22 cellular contexts compared by ENCODE assay signal in genomic region chr15:74982183-74982582, GRCh38. TPM values are rescaled to one million over a fixed set of nuclear protein-coding genes. Genes with fewer than 3 reads are reported as not detected.
DNase-seq lines count a peak whose midpoint lies in the region; ATAC-seq, FAIRE-seq and TF ChIP-seq lines count a peak whose summit lies in the region.
"Had no signal": no experiment of that assay in that cellular context is flagged by ENCODE, and none has a peak within 500 bp of the region (broad histone marks: within the 10 kb centered on the region; RNA-seq: fewer than 3 reads in every experiment).

No MANE protein-coding gene starts in this region.

- no peak overlapping the region for H3K9ac ChIP-seq in H1 (replicated peaks in 1 of 4; ENCODE audit: extremely low read depth in 1 of 4, low read depth in 3 of 4, low read length in 3 of 4)
- H3K9ac ChIP-seq: GM23248 had no signal

- H3K4me3 ChIP-seq in NB4 (ENCODE audit: low read depth, low read length) (no peak overlapping the region), H1 (ENCODE audit: extremely low read depth in 1 of 4, insufficient read depth in 2 of 4, low read depth in 3 of 4, low read length in 4 of 4) (no peak overlapping the region), upper lobe of right lung (no peak overlapping the region)
- H3K4me3 ChIP-seq: GM23248, SK-N-MC had no signal

- no peak overlapping the region for H2BK120ac ChIP-seq in H1 (replicated peaks; ENCODE audit: low read depth, low read length)

- H3K23ac ChIP-seq in H1 (ENCODE audit: insufficient read length), result no peak overlapping the region

- no peak overlapping the region for H3K56ac ChIP-seq in H1 (replicated peaks; ENCODE audit: insufficient read length, low read depth, low read length)

- peaks cover 0 to 4% (median 1%) of the 10 kb centered on the region in 4 experiments; a peak in 3 of 7 replicates for H3K4me1 ChIP-seq in H1 (replicated peaks in 1 of 4; ENCODE audit: control insufficient read depth in 3 of 4, insufficient read depth in 4 of 4, low read length in 3 of 4)
- H3K4me1 ChIP-seq in upper lobe of right lung, result no peaks in the 10 kb centered on the region

- H3K27me3 ChIP-seq in H1 (replicated peaks in 1 of 4; ENCODE audit: control insufficient read depth in 3 of 4, extremely low read depth in 1 of 4, insufficient read depth in 3 of 4, low read length in 3 of 4), result no peaks in the 10 kb centered on the region
- no peaks in the 10 kb centered on the region for H3K27me3 ChIP-seq in upper lobe of right lung

- no peaks in the 10 kb centered on the region; the same call in 1 of the 2 replicates for H3K23me2 ChIP-seq in H1 (ENCODE audit: low read depth, low read length)

- intact Hi-C loops in upper lobe of right lung (cut with DNase I), result no loop called here

- no peaks in the 10 kb centered on the region for H3K9me3 Mint-ChIP-seq in activated naive CD8-positive, alpha-beta T cell treated with anti-CD3 and anti-CD28 coated beads for 36 hours
- H3K9me3 Mint-ChIP-seq in activated naive CD8-positive, alpha-beta T cell treated with anti-CD3 and anti-CD28 coated beads, Interleukin-2, amount 50 U/mL, for 24 hours, result no peaks in the 10 kb centered on the region

- H2BK15ac ChIP-seq in H1 (ENCODE audit: low read length), result 0 out of 2 replicates have a peak overlapping the region, but pooled peaks have one; percentile 18

- DNase-seq in activated naive CD8-positive, alpha-beta T cell treated with anti-CD3 and anti-CD28 coated beads for 36 hours, result no peak
- DNase-seq in activated naive CD8-positive, alpha-beta T cell treated with anti-CD3 and anti-CD28 coated beads, Interleukin-2, amount 50 U/mL, for 24 hours, result no peak
- DNase-seq in NB4 (ENCODE audit: low read depth) (peak; percentile 79), H1 (ENCODE audit: low read depth in 1 of 2, low spot score in 2 of 2) (no peak), upper lobe of right lung (no peak), iPS-NIHi11 (ENCODE audit: low spot score) (no peak), NCI-H510A treated with DMSO at 0.1 percent for 48 hours (lab: John Stamatoyannopoulos, UW) (no peak)
- DNase-seq: GM23248; Karpas-422; NCI-H1105; NCI-H2029 treated with DMSO at 0.1 percent for 48 hours; NCI-H226; NCI-H524; NCI-H774; NK-92 treated with Interleukin-12 subunit alpha and Interleukin-12 subunit beta, amount 100 ng/mL, for 24 hours; Right ventricle myocardium superior; SW 1271 had no signal

- no peak overlapping the region for H3K18ac ChIP-seq in H1 (ENCODE audit: extremely low read depth, low read length)

- H3K14ac ChIP-seq in H1 (ENCODE audit: insufficient read length), result no peak overlapping the region

- POLR2A ChIA-PET in H1 (lab: Charles Lee; ENCODE audit: partially characterized antibody), result interaction anchor here (2.3 kb wide), 1 partner anchor 13 kb away, joined by 6 read pairs; the partner anchor contains the start of gene SCAMP5

- no peak overlapping the region for H2AFZ ChIP-seq in H1 (ENCODE audit: low read length)
- H2AFZ ChIP-seq: GM23248 had no signal

- 97% methylated on average over 5 of the region's 5 CpGs; no CpG with 5 or more reads in 1 of the 2 experiments for WGBS in H1 (ENCODE audit: extremely low coverage in 1 of 2, insufficient coverage in 1 of 2, insufficient read length in 1 of 2, insufficient replicate concordance in 2 of 2, low coverage in 1 of 2, low lambda C conversion rate in 2 of 2, missing lambda C conversion rate in 1 of 2), 2 experiments

- H3K4me3 Mint-ChIP-seq in activated naive CD8-positive, alpha-beta T cell treated with anti-CD3 and anti-CD28 coated beads for 36 hours, result no peak overlapping the region
- H3K4me3 Mint-ChIP-seq in activated naive CD8-positive, alpha-beta T cell treated with anti-CD3 and anti-CD28 coated beads, Interleukin-2, amount 50 U/mL, for 24 hours, result no peak overlapping the region

- no peak for TF ChIP-seq EP300 in H1 (IDR thresholded peaks at IDR 0.05; ENCODE audit: borderline replicate concordance in 1 of 2, low read depth in 2 of 2, low read length in 2 of 2)

- H3K27ac ChIP-seq in H1 (ENCODE audit: low read depth, low read length) (no peak overlapping the region), upper lobe of right lung (no peak overlapping the region)
- H3K27ac ChIP-seq: C4-2B, GM23248, SK-N-MC had no signal

- peaks cover 20% of the 10 kb centered on the region for H3K27me3 Mint-ChIP-seq in activated naive CD8-positive, alpha-beta T cell treated with anti-CD3 and anti-CD28 coated beads for 36 hours
- H3K27me3 Mint-ChIP-seq in activated naive CD8-positive, alpha-beta T cell treated with anti-CD3 and anti-CD28 coated beads, Interleukin-2, amount 50 U/mL, for 24 hours, result peaks cover 29% of the 10 kb centered on the region

- H4K20me1 ChIP-seq in H1 (replicated peaks in 1 of 2; ENCODE audit: control insufficient read depth in 1 of 2, insufficient read depth in 2 of 2, low read length in 2 of 2), result no peaks in the 10 kb centered on the region

- H3K79me2 ChIP-seq in H1 (ENCODE audit: control insufficient read depth in 1 of 2, insufficient read depth in 2 of 2, low read length in 2 of 2), result no peaks in the 10 kb centered on the region

- H4K5ac ChIP-seq in H1 (ENCODE audit: insufficient read length, low read depth, low read length), result no peak overlapping the region

- TF ChIP-seq CTCF in NB4 (IDR thresholded peaks at IDR 0.05; ENCODE audit: low read depth, low read length) (no peak), H1 (IDR thresholded peaks at IDR 0.05; ENCODE audit: control extremely low read depth in 1 of 3, insufficient read depth in 1 of 3, low read depth in 1 of 3, low read length in 3 of 3) (no peak), upper lobe of right lung (IDR thresholded peaks at IDR 0.05) (no peak)

- H3K36me3 ChIP-seq in H1 (ENCODE audit: control insufficient read depth in 2 of 4, insufficient read depth in 4 of 4, low read length in 3 of 4), result no peaks in the 10 kb centered on the region
- H3K36me3 ChIP-seq in upper lobe of right lung, result no peaks in the 10 kb centered on the region

- no peak overlapping the region for H3K4me2 ChIP-seq in H1 (ENCODE audit: insufficient read depth in 1 of 2, low read depth in 2 of 2, low read length in 2 of 2)

- H3K79me1 ChIP-seq in H1 (ENCODE audit: low read depth, low read length), result no peaks in the 10 kb centered on the region

- no peaks in the 10 kb centered on the region for H3K9me3 ChIP-seq in H1 (ENCODE audit: insufficient read depth in 2 of 2, low read depth in 1 of 2, low read length in 1 of 2)
- H3K9me3 ChIP-seq in upper lobe of right lung, result no peaks in the 10 kb centered on the region

- no peaks in the 10 kb centered on the region for H3K36me3 Mint-ChIP-seq in activated naive CD8-positive, alpha-beta T cell treated with anti-CD3 and anti-CD28 coated beads for 36 hours
- no peaks in the 10 kb centered on the region for H3K36me3 Mint-ChIP-seq in activated naive CD8-positive, alpha-beta T cell treated with anti-CD3 and anti-CD28 coated beads, Interleukin-2, amount 50 U/mL, for 24 hours (ENCODE audit: low read depth)

- no peak for TF ChIP-seq RAD21 in H1 (IDR thresholded peaks at IDR 0.05 in 1 of 2, conservative IDR thresholded peaks at IDR 0.05 in 1 of 2; ENCODE audit: low read depth in 2 of 2, low read length in 2 of 2)

- TF ChIP-seq POLR2A in NB4 (IDR thresholded peaks at IDR 0.05; ENCODE audit: extremely low read depth, insufficient read length) (no peak), H1 (IDR thresholded peaks at IDR 0.05; ENCODE audit: control extremely low read depth in 1 of 2, low read depth in 2 of 2, low read length in 2 of 2) (no peak)

- H2AK5ac ChIP-seq in H1 (ENCODE audit: low read depth, low read length), result no peak overlapping the region

- peak overlapping the region; percentile 32 for H3K27ac Mint-ChIP-seq in activated naive CD8-positive, alpha-beta T cell treated with anti-CD3 and anti-CD28 coated beads for 36 hours
- H3K27ac Mint-ChIP-seq in activated naive CD8-positive, alpha-beta T cell treated with anti-CD3 and anti-CD28 coated beads, Interleukin-2, amount 50 U/mL, for 24 hours, result no peak overlapping the region

- no peak overlapping the region for H2BK5ac ChIP-seq in H1 (ENCODE audit: low read depth, low read length)

- H4K91ac ChIP-seq in H1 (replicated peaks; ENCODE audit: insufficient read length, low read length), result no peak overlapping the region

- no peak overlapping the region for H2BK12ac ChIP-seq in H1 (ENCODE audit: low read depth, low read length)

- no peak for FAIRE-seq in H1 (lab: Jason Lieb, UNC)
- FAIRE-seq: A204.1, G401.6, GM12892 had no signal

- H4K8ac ChIP-seq in H1 (ENCODE audit: extremely low read depth, insufficient read depth, low read length), result no peak overlapping the region

- CTCF ChIA-PET in H1 (lab: Charles Lee; ENCODE audit: partially characterized antibody), result no interaction called here

- H2BK20ac ChIP-seq in H1 (ENCODE audit: low read length), result no peak overlapping the region

- no peak for ATAC-seq in activated naive CD8-positive, alpha-beta T cell treated with anti-CD3 and anti-CD28 coated beads, Interleukin-2, amount 50 U/mL, for 24 hours
- peak; percentile 46 for ATAC-seq in upper lobe of right lung

- no peak overlapping the region for H3K4ac ChIP-seq in H1 (replicated peaks; ENCODE audit: insufficient read length, low read depth, low read length)

- H3K4me1 Mint-ChIP-seq in activated naive CD8-positive, alpha-beta T cell treated with anti-CD3 and anti-CD28 coated beads for 36 hours, result peaks cover 22% of the 10 kb centered on the region
- peaks cover 40% of the 10 kb centered on the region for H3K4me1 Mint-ChIP-seq in activated naive CD8-positive, alpha-beta T cell treated with anti-CD3 and anti-CD28 coated beads, Interleukin-2, amount 50 U/mL, for 24 hours

RNA-seq across cellular contexts. Expression of gene SCAMP5, which starts 13.2 kb away (rescaled TPM):
- total RNA-seq in activated naive CD8-positive, alpha-beta T cell treated with anti-CD3 and anti-CD28 coated beads for 36 hours, result under 1 TPM; 0.44 to 0.58 TPM
- total RNA-seq in H1 (2021; fragmentation: NEBNext Ultra II Directional; extraction: Animal tissue kit (Norgen Biotek cat#: 25700)), result 51.8 and 55.4 TPM in 2 replicates
- polyA plus RNA-seq in H1 (2011; rRNA removed), result 94.7 and 96.4 TPM in 2 replicates
- 67.2 TPM for polyA plus RNA-seq in H1 (2011; cell fraction: cytosol; rRNA removed)
- polyA plus RNA-seq in H1 (2011; cell fraction: nucleus; rRNA removed), result 80.9 TPM
- 45.3 to 68.0 TPM (median 54.9 TPM) in 4 replicates for polyA plus RNA-seq in H1 (2012, experiment 1 of 2)
- 63.6 TPM for polyA plus RNA-seq in H1 (2012, experiment 2 of 2)
- 44.6 TPM for polyA plus RNA-seq in H1 (2013, experiment 1 of 2)
- polyA plus RNA-seq in H1 (2013, experiment 2 of 2), result 46.5 TPM
- 90.2 and 116 TPM in 2 replicates for polyA minus RNA-seq in H1 (2011; rRNA and poly(A)+ RNA removed)
- polyA minus RNA-seq in H1 (2011; cell fraction: cytosol; rRNA and poly(A)+ RNA removed), result 36.7 TPM
- polyA minus RNA-seq in H1 (2011; cell fraction: nucleus; rRNA and poly(A)+ RNA removed), result 38.4 TPM
- 2.6 TPM for total RNA-seq in upper lobe of right lung

RNA-seq across cellular contexts. Expression of gene RPP25, which starts 25.6 kb away (rescaled TPM):
- 1 to 10 TPM; 9.4 to 10.0 TPM for total RNA-seq in activated naive CD8-positive, alpha-beta T cell treated with anti-CD3 and anti-CD28 coated beads for 36 hours
- total RNA-seq in H1 (2021; fragmentation: NEBNext Ultra II Directional; extraction: Animal tissue kit (Norgen Biotek cat#: 25700)), result 19.4 and 19.8 TPM in 2 replicates
- polyA plus RNA-seq in H1 (2011; rRNA removed), result 17.4 and 20.0 TPM in 2 replicates
- 13.5 TPM for polyA plus RNA-seq in H1 (2011; cell fraction: cytosol; rRNA removed)
- 11.8 TPM for polyA plus RNA-seq in H1 (2011; cell fraction: nucleus; rRNA removed)
- polyA plus RNA-seq in H1 (2012, experiment 1 of 2), result 12.7 to 16.2 TPM (median 14.6 TPM) in 4 replicates
- polyA plus RNA-seq in H1 (2012, experiment 2 of 2), result 16.3 TPM
- polyA plus RNA-seq in H1 (2013, experiment 1 of 2), result 18.6 TPM
- 18.2 TPM for polyA plus RNA-seq in H1 (2013, experiment 2 of 2)
- polyA minus RNA-seq in H1 (2011; rRNA and poly(A)+ RNA removed), result 5.3 and 5.4 TPM in 2 replicates
- polyA minus RNA-seq in H1 (2011; cell fraction: cytosol; rRNA and poly(A)+ RNA removed), result 7.6 TPM
- polyA minus RNA-seq in H1 (2011; cell fraction: nucleus; rRNA and poly(A)+ RNA removed), result 9.9 TPM
- 20.2 TPM for total RNA-seq in upper lobe of right lung

RNA-seq across cellular contexts. Expression of gene PPCDC, which starts 41.2 kb away (rescaled TPM):
- total RNA-seq in activated naive CD8-positive, alpha-beta T cell treated with anti-CD3 and anti-CD28 coated beads for 36 hours, result 10 to 100 TPM; 29.4 to 33.7 TPM
- total RNA-seq in H1 (2021; fragmentation: NEBNext Ultra II Directional; extraction: Animal tissue kit (Norgen Biotek cat#: 25700)), result 11.3 and 14.7 TPM in 2 replicates
- 29.7 and 46.7 TPM in 2 replicates for polyA plus RNA-seq in H1 (2011; rRNA removed)
- 40.7 TPM for polyA plus RNA-seq in H1 (2011; cell fraction: cytosol; rRNA removed)
- polyA plus RNA-seq in H1 (2011; cell fraction: nucleus; rRNA removed), result 38.6 TPM
- polyA plus RNA-seq in H1 (2012, experiment 1 of 2), result 11.5 to 22.8 TPM (median 19.2 TPM) in 4 replicates
- polyA plus RNA-seq in H1 (2012, experiment 2 of 2), result 20.5 TPM
- 13.7 TPM for polyA plus RNA-seq in H1 (2013, experiment 1 of 2)
- polyA plus RNA-seq in H1 (2013, experiment 2 of 2), result 12.7 TPM
- polyA minus RNA-seq in H1 (2011; rRNA and poly(A)+ RNA removed), result 17.0 and 18.1 TPM in 2 replicates
- polyA minus RNA-seq in H1 (2011; cell fraction: cytosol; rRNA and poly(A)+ RNA removed), result 10.7 TPM
- 18.8 TPM for polyA minus RNA-seq in H1 (2011; cell fraction: nucleus; rRNA and poly(A)+ RNA removed)
- total RNA-seq in upper lobe of right lung, result 13.1 TPM

RNA-seq across cellular contexts. Expression of gene COX5A, which starts 44.3 kb away (rescaled TPM):
- total RNA-seq in activated naive CD8-positive, alpha-beta T cell treated with anti-CD3 and anti-CD28 coated beads for 36 hours, result 100 to 1,000 TPM; 352 to 363 TPM
- 367 and 373 TPM in 2 replicates for total RNA-seq in H1 (2021; fragmentation: NEBNext Ultra II Directional; extraction: Animal tissue kit (Norgen Biotek cat#: 25700))
- polyA plus RNA-seq in H1 (2011; rRNA removed), result 228 and 270 TPM in 2 replicates
- 199 TPM for polyA plus RNA-seq in H1 (2011; cell fraction: cytosol; rRNA removed)
- 180 TPM for polyA plus RNA-seq in H1 (2011; cell fraction: nucleus; rRNA removed)
- polyA plus RNA-seq in H1 (2012, experiment 1 of 2), result 450 to 541 TPM (median 483 TPM) in 4 replicates
- polyA plus RNA-seq in H1 (2012, experiment 2 of 2), result 390 TPM
- 715 TPM for polyA plus RNA-seq in H1 (2013, experiment 1 of 2)
- polyA plus RNA-seq in H1 (2013, experiment 2 of 2), result 668 TPM
- 51.3 and 57.4 TPM in 2 replicates for polyA minus RNA-seq in H1 (2011; rRNA and poly(A)+ RNA removed)
- 129 TPM for polyA minus RNA-seq in H1 (2011; cell fraction: cytosol; rRNA and poly(A)+ RNA removed)
- 64.8 TPM for polyA minus RNA-seq in H1 (2011; cell fraction: nucleus; rRNA and poly(A)+ RNA removed)
- total RNA-seq in upper lobe of right lung, result 138 TPM

Comparison
In these comparisons a context has a peak if more than half of its experiments do, and no peak if none do; other contexts are left out.
1. RNA of gene SCAMP5, which starts 13.2 kb away (total RNA-seq): 51.8 to 55.4 TPM in H1; 2.6 TPM in upper lobe of right lung (single experiment) and 0.44 to 0.58 TPM in activated naive CD8-positive, alpha-beta T cell treated with anti-CD3 and anti-CD28 coated beads for 36 hours; every median in the first group is over 10 times any median in the second.